Comparison of ENCODE assay signal across 1 cellular context in the genomic region with DNA sequence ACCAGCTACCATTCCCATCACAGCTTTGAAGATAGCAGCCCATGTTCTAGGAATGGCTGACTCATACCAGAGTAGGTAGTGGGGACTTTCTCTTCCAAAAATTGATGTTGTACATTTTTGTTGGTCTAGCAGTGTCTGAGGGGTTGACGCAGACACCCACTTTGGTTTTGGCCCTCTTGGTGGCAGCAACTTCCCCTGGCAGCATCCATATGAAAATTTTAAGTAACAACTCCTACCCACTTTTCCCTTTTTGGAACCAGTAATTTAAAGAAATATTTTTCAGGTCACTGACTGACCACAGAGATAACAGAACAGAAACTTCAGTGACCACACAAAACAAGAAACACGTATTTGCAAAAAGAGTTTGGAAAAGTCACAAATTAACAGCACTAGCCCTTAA.
TF ChIP-seq lines count a peak whose summit lies in the region.

No MANE protein-coding gene starts in this region.

TF ChIP-seq in GM12878, 131 proteins besides CTCF, POLR2A, EP300 and RAD21 (continued from another document and continues in another):
- TF ChIP-seq, protein P1, sequence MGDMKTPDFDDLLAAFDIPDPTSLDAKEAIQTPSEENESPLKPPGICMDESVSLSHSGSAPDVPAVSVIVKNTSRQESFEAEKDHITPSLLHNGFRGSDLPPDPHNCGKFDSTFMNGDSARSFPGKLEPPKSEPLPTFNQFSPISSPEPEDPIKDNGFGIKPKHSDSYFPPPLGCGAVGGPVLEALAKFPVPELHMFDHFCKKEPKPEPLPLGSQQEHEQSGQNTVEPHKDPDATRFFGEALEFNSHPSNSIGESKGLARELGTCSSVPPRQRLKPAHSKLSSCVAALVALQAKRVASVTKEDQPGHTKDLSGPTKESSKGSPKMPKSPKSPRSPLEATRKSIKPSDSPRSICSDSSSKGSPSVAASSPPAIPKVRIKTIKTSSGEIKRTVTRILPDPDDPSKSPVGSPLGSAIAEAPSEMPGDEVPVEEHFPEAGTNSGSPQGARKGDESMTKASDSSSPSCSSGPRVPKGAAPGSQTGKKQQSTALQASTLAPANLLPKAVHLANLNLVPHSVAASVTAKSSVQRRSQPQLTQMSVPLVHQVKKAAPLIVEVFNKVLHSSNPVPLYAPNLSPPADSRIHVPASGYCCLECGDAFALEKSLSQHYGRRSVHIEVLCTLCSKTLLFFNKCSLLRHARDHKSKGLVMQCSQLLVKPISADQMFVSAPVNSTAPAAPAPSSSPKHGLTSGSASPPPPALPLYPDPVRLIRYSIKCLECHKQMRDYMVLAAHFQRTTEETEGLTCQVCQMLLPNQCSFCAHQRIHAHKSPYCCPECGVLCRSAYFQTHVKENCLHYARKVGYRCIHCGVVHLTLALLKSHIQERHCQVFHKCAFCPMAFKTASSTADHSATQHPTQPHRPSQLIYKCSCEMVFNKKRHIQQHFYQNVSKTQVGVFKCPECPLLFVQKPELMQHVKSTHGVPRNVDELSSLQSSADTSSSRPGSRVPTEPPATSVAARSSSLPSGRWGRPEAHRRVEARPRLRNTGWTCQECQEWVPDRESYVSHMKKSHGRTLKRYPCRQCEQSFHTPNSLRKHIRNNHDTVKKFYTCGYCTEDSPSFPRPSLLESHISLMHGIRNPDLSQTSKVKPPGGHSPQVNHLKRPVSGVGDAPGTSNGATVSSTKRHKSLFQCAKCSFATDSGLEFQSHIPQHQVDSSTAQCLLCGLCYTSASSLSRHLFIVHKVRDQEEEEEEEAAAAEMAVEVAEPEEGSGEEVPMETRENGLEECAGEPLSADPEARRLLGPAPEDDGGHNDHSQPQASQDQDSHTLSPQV (IDR thresholded peaks at IDR 0.05): no peak
- no peak for TF ChIP-seq HDGF (IDR thresholded peaks at IDR 0.05)
- TF ChIP-seq, protein P2, sequence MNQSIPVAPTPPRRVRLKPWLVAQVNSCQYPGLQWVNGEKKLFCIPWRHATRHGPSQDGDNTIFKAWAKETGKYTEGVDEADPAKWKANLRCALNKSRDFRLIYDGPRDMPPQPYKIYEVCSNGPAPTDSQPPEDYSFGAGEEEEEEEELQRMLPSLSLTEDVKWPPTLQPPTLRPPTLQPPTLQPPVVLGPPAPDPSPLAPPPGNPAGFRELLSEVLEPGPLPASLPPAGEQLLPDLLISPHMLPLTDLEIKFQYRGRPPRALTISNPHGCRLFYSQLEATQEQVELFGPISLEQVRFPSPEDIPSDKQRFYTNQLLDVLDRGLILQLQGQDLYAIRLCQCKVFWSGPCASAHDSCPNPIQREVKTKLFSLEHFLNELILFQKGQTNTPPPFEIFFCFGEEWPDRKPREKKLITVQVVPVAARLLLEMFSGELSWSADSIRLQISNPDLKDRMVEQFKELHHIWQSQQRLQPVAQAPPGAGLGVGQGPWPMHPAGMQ (IDR thresholded peaks at IDR 0.05; ENCODE audit: borderline replicate concordance): no peak
- no peak for TF ChIP-seq POLR2AphosphoS2 (IDR thresholded peaks at IDR 0.05; ENCODE audit: low read depth, low read length)
- no peak for TF ChIP-seq PML (IDR thresholded peaks at IDR 0.05; ENCODE audit: low read length)
- TF ChIP-seq IKZF1 (conservative IDR thresholded peaks at IDR 0.05): peak; percentile 91
- no peak for TF ChIP-seq CBFB (IDR thresholded peaks at IDR 0.05; ENCODE audit: low read depth)
- TF ChIP-seq NR2F1 (conservative IDR thresholded peaks at IDR 0.05): peak; percentile 59
- TF ChIP-seq, protein P3, sequence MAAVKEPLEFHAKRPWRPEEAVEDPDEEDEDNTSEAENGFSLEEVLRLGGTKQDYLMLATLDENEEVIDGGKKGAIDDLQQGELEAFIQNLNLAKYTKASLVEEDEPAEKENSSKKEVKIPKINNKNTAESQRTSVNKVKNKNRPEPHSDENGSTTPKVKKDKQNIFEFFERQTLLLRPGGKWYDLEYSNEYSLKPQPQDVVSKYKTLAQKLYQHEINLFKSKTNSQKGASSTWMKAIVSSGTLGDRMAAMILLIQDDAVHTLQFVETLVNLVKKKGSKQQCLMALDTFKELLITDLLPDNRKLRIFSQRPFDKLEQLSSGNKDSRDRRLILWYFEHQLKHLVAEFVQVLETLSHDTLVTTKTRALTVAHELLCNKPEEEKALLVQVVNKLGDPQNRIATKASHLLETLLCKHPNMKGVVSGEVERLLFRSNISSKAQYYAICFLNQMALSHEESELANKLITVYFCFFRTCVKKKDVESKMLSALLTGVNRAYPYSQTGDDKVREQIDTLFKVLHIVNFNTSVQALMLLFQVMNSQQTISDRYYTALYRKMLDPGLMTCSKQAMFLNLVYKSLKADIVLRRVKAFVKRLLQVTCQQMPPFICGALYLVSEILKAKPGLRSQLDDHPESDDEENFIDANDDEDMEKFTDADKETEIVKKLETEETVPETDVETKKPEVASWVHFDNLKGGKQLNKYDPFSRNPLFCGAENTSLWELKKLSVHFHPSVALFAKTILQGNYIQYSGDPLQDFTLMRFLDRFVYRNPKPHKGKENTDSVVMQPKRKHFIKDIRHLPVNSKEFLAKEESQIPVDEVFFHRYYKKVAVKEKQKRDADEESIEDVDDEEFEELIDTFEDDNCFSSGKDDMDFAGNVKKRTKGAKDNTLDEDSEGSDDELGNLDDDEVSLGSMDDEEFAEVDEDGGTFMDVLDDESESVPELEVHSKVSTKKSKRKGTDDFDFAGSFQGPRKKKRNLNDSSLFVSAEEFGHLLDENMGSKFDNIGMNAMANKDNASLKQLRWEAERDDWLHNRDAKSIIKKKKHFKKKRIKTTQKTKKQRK (IDR thresholded peaks at IDR 0.05; ENCODE audit: low read depth, low read length): no peak
- no peak for TF ChIP-seq SUPT20H (IDR thresholded peaks at IDR 0.05; ENCODE audit: borderline replicate concordance, control insufficient read depth, low read depth, low read length)
- TF ChIP-seq ATF7 (IDR thresholded peaks at IDR 0.05; ENCODE audit: low read depth): 0 out of 2 replicates have a peak, but pooled peaks have one; percentile 20
- TF ChIP-seq, protein P4, sequence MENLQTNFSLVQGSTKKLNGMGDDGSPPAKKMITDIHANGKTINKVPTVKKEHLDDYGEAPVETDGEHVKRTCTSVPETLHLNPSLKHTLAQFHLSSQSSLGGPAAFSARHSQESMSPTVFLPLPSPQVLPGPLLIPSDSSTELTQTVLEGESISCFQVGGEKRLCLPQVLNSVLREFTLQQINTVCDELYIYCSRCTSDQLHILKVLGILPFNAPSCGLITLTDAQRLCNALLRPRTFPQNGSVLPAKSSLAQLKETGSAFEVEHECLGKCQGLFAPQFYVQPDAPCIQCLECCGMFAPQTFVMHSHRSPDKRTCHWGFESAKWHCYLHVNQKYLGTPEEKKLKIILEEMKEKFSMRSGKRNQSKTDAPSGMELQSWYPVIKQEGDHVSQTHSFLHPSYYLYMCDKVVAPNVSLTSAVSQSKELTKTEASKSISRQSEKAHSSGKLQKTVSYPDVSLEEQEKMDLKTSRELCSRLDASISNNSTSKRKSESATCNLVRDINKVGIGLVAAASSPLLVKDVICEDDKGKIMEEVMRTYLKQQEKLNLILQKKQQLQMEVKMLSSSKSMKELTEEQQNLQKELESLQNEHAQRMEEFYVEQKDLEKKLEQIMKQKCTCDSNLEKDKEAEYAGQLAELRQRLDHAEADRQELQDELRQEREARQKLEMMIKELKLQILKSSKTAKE (IDR thresholded peaks at IDR 0.05; ENCODE audit: low read depth, poor library complexity, severe bottlenecking): peak; percentile 62
- no peak for TF ChIP-seq EGR1 (IDR thresholded peaks at IDR 0.05; ENCODE audit: borderline replicate concordance in 1 of 2, low read depth in 2 of 2, low read length in 2 of 2)
- TF ChIP-seq BMI1 (IDR thresholded peaks at IDR 0.05; ENCODE audit: borderline replicate concordance): peak; percentile 65
- no peak for TF ChIP-seq CREB1 (IDR thresholded peaks at IDR 0.05; ENCODE audit: low read depth)
- TF ChIP-seq KLF5 (IDR thresholded peaks at IDR 0.05; ENCODE audit: partially characterized antibody): no peak
- no peak for TF ChIP-seq MYB (IDR thresholded peaks at IDR 0.05; ENCODE audit: borderline replicate concordance, low read depth, low read length)
- TF ChIP-seq, protein P5, sequence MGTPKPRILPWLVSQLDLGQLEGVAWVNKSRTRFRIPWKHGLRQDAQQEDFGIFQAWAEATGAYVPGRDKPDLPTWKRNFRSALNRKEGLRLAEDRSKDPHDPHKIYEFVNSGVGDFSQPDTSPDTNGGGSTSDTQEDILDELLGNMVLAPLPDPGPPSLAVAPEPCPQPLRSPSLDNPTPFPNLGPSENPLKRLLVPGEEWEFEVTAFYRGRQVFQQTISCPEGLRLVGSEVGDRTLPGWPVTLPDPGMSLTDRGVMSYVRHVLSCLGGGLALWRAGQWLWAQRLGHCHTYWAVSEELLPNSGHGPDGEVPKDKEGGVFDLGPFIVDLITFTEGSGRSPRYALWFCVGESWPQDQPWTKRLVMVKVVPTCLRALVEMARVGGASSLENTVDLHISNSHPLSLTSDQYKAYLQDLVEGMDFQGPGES (IDR thresholded peaks at IDR 0.05): no peak
- TF ChIP-seq ZNF24 (IDR thresholded peaks at IDR 0.05): no peak
- TF ChIP-seq MXI1 (IDR thresholded peaks at IDR 0.05; ENCODE audit: low read depth, low read length): no peak
- TF ChIP-seq SREBF1 (IDR thresholded peaks at IDR 0.05; ENCODE audit: low read length): no peak
- TF ChIP-seq BHLHE40 (IDR thresholded peaks at IDR 0.05; ENCODE audit: borderline replicate concordance in 1 of 2, low read depth in 2 of 2, low read length in 1 of 2): 0 out of 4 replicates have a peak, but pooled peaks of 1 of the 2 experiments have one; percentile 16
- TF ChIP-seq, protein P6, sequence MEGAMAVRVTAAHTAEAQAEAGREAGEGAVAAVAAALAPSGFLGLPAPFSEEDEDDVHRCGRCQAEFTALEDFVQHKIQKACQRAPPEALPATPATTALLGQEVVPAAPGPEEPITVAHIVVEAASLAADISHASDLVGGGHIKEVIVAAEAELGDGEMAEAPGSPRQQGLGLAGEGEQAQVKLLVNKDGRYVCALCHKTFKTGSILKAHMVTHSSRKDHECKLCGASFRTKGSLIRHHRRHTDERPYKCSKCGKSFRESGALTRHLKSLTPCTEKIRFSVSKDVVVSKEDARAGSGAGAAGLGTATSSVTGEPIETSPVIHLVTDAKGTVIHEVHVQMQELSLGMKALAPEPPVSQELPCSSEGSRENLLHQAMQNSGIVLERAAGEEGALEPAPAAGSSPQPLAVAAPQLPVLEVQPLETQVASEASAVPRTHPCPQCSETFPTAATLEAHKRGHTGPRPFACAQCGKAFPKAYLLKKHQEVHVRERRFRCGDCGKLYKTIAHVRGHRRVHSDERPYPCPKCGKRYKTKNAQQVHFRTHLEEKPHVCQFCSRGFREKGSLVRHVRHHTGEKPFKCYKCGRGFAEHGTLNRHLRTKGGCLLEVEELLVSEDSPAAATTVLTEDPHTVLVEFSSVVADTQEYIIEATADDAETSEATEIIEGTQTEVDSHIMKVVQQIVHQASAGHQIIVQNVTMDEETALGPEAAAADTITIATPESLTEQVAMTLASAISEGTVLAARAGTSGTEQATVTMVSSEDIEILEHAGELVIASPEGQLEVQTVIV (IDR thresholded peaks at IDR 0.05; ENCODE audit: borderline replicate concordance, partially characterized antibody): no peak
- TF ChIP-seq CREM (IDR thresholded peaks at IDR 0.05; ENCODE audit: low read depth): peak; percentile 5; the same call in 1 of the 2 replicates
- TF ChIP-seq HDAC6 (IDR thresholded peaks at IDR 0.05; ENCODE audit: unreplicated experiment): no peak
- TF ChIP-seq, protein P7, sequence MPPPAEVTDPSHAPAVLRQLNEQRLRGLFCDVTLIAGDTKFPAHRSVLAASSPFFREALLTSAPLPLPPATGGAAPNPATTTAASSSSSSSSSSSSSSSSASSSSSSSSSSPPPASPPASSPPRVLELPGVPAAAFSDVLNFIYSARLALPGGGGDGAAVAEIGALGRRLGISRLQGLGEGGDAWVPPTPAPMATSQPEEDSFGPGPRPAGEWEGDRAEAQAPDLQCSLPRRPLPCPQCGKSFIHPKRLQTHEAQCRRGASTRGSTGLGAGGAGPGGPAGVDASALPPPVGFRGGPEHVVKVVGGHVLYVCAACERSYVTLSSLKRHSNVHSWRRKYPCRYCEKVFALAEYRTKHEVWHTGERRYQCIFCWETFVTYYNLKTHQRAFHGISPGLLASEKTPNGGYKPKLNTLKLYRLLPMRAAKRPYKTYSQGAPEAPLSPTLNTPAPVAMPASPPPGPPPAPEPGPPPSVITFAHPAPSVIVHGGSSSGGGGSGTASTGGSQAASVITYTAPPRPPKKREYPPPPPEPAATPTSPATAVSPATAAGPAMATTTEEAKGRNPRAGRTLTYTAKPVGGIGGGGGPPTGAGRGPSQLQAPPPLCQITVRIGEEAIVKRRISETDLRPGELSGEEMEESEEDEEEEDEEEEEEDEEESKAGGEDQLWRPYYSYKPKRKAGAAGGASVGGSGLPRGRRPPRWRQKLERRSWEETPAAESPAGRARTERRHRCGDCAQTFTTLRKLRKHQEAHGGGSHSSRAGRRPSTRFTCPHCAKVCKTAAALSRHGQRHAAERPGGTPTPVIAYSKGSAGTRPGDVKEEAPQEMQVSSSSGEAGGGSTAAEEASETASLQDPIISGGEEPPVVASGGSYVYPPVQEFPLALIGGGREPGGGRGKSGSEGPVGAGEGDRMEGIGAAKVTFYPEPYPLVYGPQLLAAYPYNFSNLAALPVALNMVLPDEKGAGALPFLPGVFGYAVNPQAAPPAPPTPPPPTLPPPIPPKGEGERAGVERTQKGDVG (CRISPR knock-in tag; IDR thresholded peaks at IDR 0.05): no peak
- TF ChIP-seq NR2C2 (IDR thresholded peaks at IDR 0.05; ENCODE audit: borderline replicate concordance, control insufficient read depth, insufficient read length, low read depth): no peak
- no peak for TF ChIP-seq SREBF2 (IDR thresholded peaks at IDR 0.05; ENCODE audit: low read length)
- no peak for TF ChIP-seq SMC3 (IDR thresholded peaks at IDR 0.05; ENCODE audit: borderline replicate concordance, low read length)
- peak; percentile 84 for TF ChIP-seq EED (IDR thresholded peaks at IDR 0.05; ENCODE audit: low read depth)
- no peak for TF ChIP-seq RCOR1 (conservative IDR thresholded peaks at IDR 0.05; ENCODE audit: low read depth, low read length)
- no peak for TF ChIP-seq EZH2 (IDR thresholded peaks at IDR 0.05; ENCODE audit: borderline replicate concordance, control insufficient read depth, low read depth, low read length)
- TF ChIP-seq SIX5 (IDR thresholded peaks at IDR 0.05; ENCODE audit: low read depth, low read length, severe bottlenecking): no peak
- TF ChIP-seq, protein P8, sequence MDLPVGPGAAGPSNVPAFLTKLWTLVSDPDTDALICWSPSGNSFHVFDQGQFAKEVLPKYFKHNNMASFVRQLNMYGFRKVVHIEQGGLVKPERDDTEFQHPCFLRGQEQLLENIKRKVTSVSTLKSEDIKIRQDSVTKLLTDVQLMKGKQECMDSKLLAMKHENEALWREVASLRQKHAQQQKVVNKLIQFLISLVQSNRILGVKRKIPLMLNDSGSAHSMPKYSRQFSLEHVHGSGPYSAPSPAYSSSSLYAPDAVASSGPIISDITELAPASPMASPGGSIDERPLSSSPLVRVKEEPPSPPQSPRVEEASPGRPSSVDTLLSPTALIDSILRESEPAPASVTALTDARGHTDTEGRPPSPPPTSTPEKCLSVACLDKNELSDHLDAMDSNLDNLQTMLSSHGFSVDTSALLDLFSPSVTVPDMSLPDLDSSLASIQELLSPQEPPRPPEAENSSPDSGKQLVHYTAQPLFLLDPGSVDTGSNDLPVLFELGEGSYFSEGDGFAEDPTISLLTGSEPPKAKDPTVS (IDR thresholded peaks at IDR 0.05; ENCODE audit: low read depth, low read length): no peak
- TF ChIP-seq, protein P9, sequence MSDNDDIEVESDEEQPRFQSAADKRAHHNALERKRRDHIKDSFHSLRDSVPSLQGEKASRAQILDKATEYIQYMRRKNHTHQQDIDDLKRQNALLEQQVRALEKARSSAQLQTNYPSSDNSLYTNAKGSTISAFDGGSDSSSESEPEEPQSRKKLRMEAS (IDR thresholded peaks at IDR 0.05; ENCODE audit: low read depth, low read length): no peak
- TF ChIP-seq TARDBP (IDR thresholded peaks at IDR 0.05; ENCODE audit: borderline replicate concordance): no peak
